Comparison of ENCODE assay signal across 28 cellular contexts in genomic region chr19:939439-939838, GRCh38. TPM values are rescaled to one million over a fixed set of nuclear protein-coding genes. Genes with fewer than 3 reads are reported as not detected.
DNase-seq lines count a peak whose midpoint lies in the region; ATAC-seq, FAIRE-seq and TF ChIP-seq lines count a peak whose summit lies in the region.
"Had no signal": no experiment of that assay in that cellular context is flagged by ENCODE, and none has a peak within 500 bp of the region (broad histone marks: within the 10 kb centered on the region; RNA-seq: fewer than 3 reads in every experiment).

No MANE protein-coding gene starts in this region.

- H3K4me1 ChIP-seq in GM12878 (ENCODE audit: control insufficient read depth, insufficient read depth, low read length): peaks cover 7% of the 10 kb centered on the region

- peak overlapping the region; percentile 79; the same call in 1 of the 2 replicates for H3K4me2 ChIP-seq in GM12878 (ENCODE audit: control insufficient read depth, insufficient read depth)

- POLR2A ChIA-PET in GM12878 (lab: Charles Lee): interaction anchor here (1.3 kb wide), 1 partner anchor 9 kb away, joined by 3 read pairs; no protein-coding TSS in a partner anchor

- no peak for TF ChIP-seq CTCF in natural killer cell (IDR thresholded peaks at IDR 0.05)
- TF ChIP-seq CTCF in GM12878 (IDR thresholded peaks at IDR 0.05 in 2 of 3, conservative IDR thresholded peaks at IDR 0.05 in 1 of 3; ENCODE audit: control insufficient read depth in 2 of 3, extremely low read depth in 1 of 3, insufficient read depth in 1 of 3, low read depth in 3 of 3, low read length in 3 of 3): no peak
- TF ChIP-seq CTCF in type B pancreatic cell (conservative IDR thresholded peaks at IDR 0.05): no peak

- TF ChIP-seq EP300 in GM12878 (IDR thresholded peaks at IDR 0.05; ENCODE audit: borderline replicate concordance in 1 of 2, control insufficient read depth in 1 of 2, low read depth in 2 of 2, low read length in 2 of 2): no peak

- H3K36me3 ChIP-seq in GM12878 (ENCODE audit: control insufficient read depth in 2 of 2, insufficient read depth in 2 of 2, low read length in 1 of 2) (peaks cover 32 to 36% of the 10 kb centered on the region in 2 experiments), H7 (replicated peaks; ENCODE audit: control insufficient read depth, insufficient read depth, low read length) (peaks cover 6% of the 10 kb centered on the region)

- FAIRE-seq in GM12878 (lab: Jason Lieb, UNC): no peak
- FAIRE-seq: colon, urothelium cell line had no signal

- CTCF ChIA-PET in GM12878 (lab: Yijun Ruan, JAX): interaction anchor here (1.2 kb wide), 1 partner anchor 43 kb away, joined by 3 read pairs; no protein-coding TSS in a partner anchor

- TF ChIP-seq POLR2A in GM12878 (IDR thresholded peaks at IDR 0.05; ENCODE audit: low read depth, low read length): no peak

- 89% methylated on average over 22 of the region's 22 CpGs for WGBS in GM12878 (ENCODE audit: insufficient coverage, insufficient replicate concordance, low lambda C conversion rate, missing lambda C conversion rate)

- in situ Hi-C loops in GM12878 (cut with MboI): no loop called here

- ATAC-seq in natural killer cell (no peak), GM12878 (no peak), memory B cell (ENCODE audit: low read depth) (no peak)
- ATAC-seq in natural killer cell treated with Interleukin-12 subunit alpha and Interleukin-12 subunit beta and Interleukin-15 and Interleukin-18, amount 100 ng/mL, for 72 hours: no peak
- ATAC-seq: effector memory CD8-positive, alpha-beta T cell; gastroesophageal sphincter; lower lobe of right lung had no signal

- no peaks in the 10 kb centered on the region for H3K9me3 Mint-ChIP-seq in natural killer cell
- H3K9me3 Mint-ChIP-seq in natural killer cell treated with Interleukin-12 subunit alpha and Interleukin-12 subunit beta and Interleukin-15 and Interleukin-18, amount 100 ng/mL, for 72 hours: peaks cover 3% of the 10 kb centered on the region
- no peaks in the 10 kb centered on the region for H3K9me3 Mint-ChIP-seq in memory B cell
- no peaks in the 10 kb centered on the region for H3K9me3 Mint-ChIP-seq in type B pancreatic cell
- H3K9me3 Mint-ChIP-seq: activated T-helper 2 cell treated with anti-CD3 and anti-CD28 coated beads, Interferon-gamma antibody, Interleukin-2, Interleukin-4, amounts not matched to agents 10 μg/mL and 5 μg/mL and 100 μg/mL, durations not matched to agents 14 hours and 24 hours and 36 hours had no signal

- H3K9ac ChIP-seq in GM12878 (ENCODE audit: control insufficient read depth, insufficient read depth, low read length): no peak overlapping the region

- no peak overlapping the region for H3K4me3 ChIP-seq in GM12878
- no peak overlapping the region for H3K4me3 ChIP-seq in H7 (ENCODE audit: insufficient read depth, low read depth, low read length)
- H3K4me3 ChIP-seq: esophagus squamous epithelium, gastroesophageal sphincter, lower lobe of right lung had no signal

- H3K4me3 Mint-ChIP-seq in natural killer cell (peak overlapping the region; percentile 9), memory B cell (peak overlapping the region; percentile 79), type B pancreatic cell (no peak overlapping the region)
- no peak overlapping the region for H3K4me3 Mint-ChIP-seq in natural killer cell treated with Interleukin-12 subunit alpha and Interleukin-12 subunit beta and Interleukin-15 and Interleukin-18, amount 100 ng/mL, for 72 hours

- SMC1A ChIA-PET in GM12878 (lab: Charles Lee; ENCODE audit: uncharacterized antibody, unreplicated experiment): no interaction called here

- no peaks in the 10 kb centered on the region for H3K27me3 ChIP-seq in GM12878 (replicated peaks in 1 of 2; ENCODE audit: control insufficient read depth in 2 of 2, insufficient read depth in 2 of 2, low read length in 1 of 2)
- no peaks in the 10 kb centered on the region for H3K27me3 ChIP-seq in H7 (ENCODE audit: control insufficient read depth, insufficient read depth, low read length)
- H3K27me3 ChIP-seq: esophagus squamous epithelium, gastroesophageal sphincter had no signal

- RAD21 ChIA-PET in GM12878 (lab: Charles Lee; ENCODE audit: unreplicated experiment): no interaction called here

- no peaks in the 10 kb centered on the region for H3K36me3 Mint-ChIP-seq in natural killer cell
- H3K36me3 Mint-ChIP-seq in natural killer cell treated with Interleukin-12 subunit alpha and Interleukin-12 subunit beta and Interleukin-15 and Interleukin-18, amount 100 ng/mL, for 72 hours: peaks cover 6% of the 10 kb centered on the region
- peaks cover 7% of the 10 kb centered on the region for H3K36me3 Mint-ChIP-seq in memory B cell
- peaks cover 24% of the 10 kb centered on the region for H3K36me3 Mint-ChIP-seq in type B pancreatic cell

- peaks cover 23 to 27% of the 10 kb centered on the region in 2 donors for H3K4me1 Mint-ChIP-seq in natural killer cell
- H3K4me1 Mint-ChIP-seq in natural killer cell treated with Interleukin-12 subunit alpha and Interleukin-12 subunit beta and Interleukin-15 and Interleukin-18, amount 100 ng/mL, for 72 hours (ENCODE audit: low read depth in 2 of 2): peaks cover 21 to 30% of the 10 kb centered on the region in 2 donors
- H3K4me1 Mint-ChIP-seq in memory B cell: peaks cover 24% of the 10 kb centered on the region
- H3K4me1 Mint-ChIP-seq in type B pancreatic cell (ENCODE audit: unreplicated experiment): peaks cover 22% of the 10 kb centered on the region

- peaks cover 4% of the 10 kb centered on the region for H3K9me3 ChIP-seq in GM12878 (replicated peaks; ENCODE audit: control insufficient read depth, insufficient read depth, low read length)
- H3K9me3 ChIP-seq: esophagus squamous epithelium, gastroesophageal sphincter, lower lobe of right lung had no signal

- no TSS peak for BruUV-seq in GM12878 (replicated peaks; lab: Mats Ljungman, UMichigan)

- H3K79me2 ChIP-seq in GM12878 (ENCODE audit: control insufficient read depth, insufficient read depth, low read length): peaks cover 68% of the 10 kb centered on the region

- H4K20me1 ChIP-seq in GM12878 (ENCODE audit: control insufficient read depth, insufficient read depth): no peaks in the 10 kb centered on the region; the same call in 1 of the 2 replicates

- no peak overlapping the region for H3K27ac ChIP-seq in GM12878 (ENCODE audit: control insufficient read depth, insufficient read depth)

- intact Hi-C loops in natural killer cell (cut with micrococcal nuclease): no loop called here
- intact Hi-C loops in GM12878 (cut with micrococcal nuclease; ENCODE audit: unreplicated experiment): no loop called here

- peaks cover 0 to 3% of the 10 kb centered on the region in 2 donors for H3K27me3 Mint-ChIP-seq in natural killer cell (ENCODE audit: low read depth in 2 of 2)
- peaks cover 0 to 2% of the 10 kb centered on the region in 2 donors for H3K27me3 Mint-ChIP-seq in natural killer cell treated with Interleukin-12 subunit alpha and Interleukin-12 subunit beta and Interleukin-15 and Interleukin-18, amount 100 ng/mL, for 72 hours
- no peaks in the 10 kb centered on the region for H3K27me3 Mint-ChIP-seq in memory B cell
- no peaks in the 10 kb centered on the region for H3K27me3 Mint-ChIP-seq in type B pancreatic cell
- H3K27me3 Mint-ChIP-seq: CD4-positive, CD25-positive, alpha-beta regulatory T cell; effector memory CD8-positive, alpha-beta T cell had no signal

- no peak for TF ChIP-seq RAD21 in GM12878 (IDR thresholded peaks at IDR 0.05; ENCODE audit: insufficient read depth, low read depth, low read length)

- no peak overlapping the region for H2AFZ ChIP-seq in GM12878 (ENCODE audit: control insufficient read depth, low read depth, low read length)

- H3K27ac Mint-ChIP-seq in natural killer cell (peak overlapping the region in 1 of 2 donors; percentile 90), memory B cell (peak overlapping the region; percentile 70), type B pancreatic cell (peak overlapping the region; percentile 67)
- peak overlapping the region in 1 of 2 donors; percentile 59 for H3K27ac Mint-ChIP-seq in natural killer cell treated with Interleukin-12 subunit alpha and Interleukin-12 subunit beta and Interleukin-15 and Interleukin-18, amount 100 ng/mL, for 72 hours
- H3K27ac Mint-ChIP-seq: activated T-helper 2 cell treated with anti-CD3 and anti-CD28 coated beads, Interferon-gamma antibody, Interleukin-2, Interleukin-4, amounts not matched to agents 10 μg/mL and 5 μg/mL and 100 μg/mL, durations not matched to agents 14 hours and 24 hours and 36 hours had no signal

- DNase-seq in natural killer cell (no peak), GM12878 (ENCODE audit: low read depth, low spot score) (no peak), memory B cell (ENCODE audit: low spot score in 2 of 2) (no peak), type B pancreatic cell (ENCODE audit: extremely low spot score, unreplicated experiment) (no peak), SK-N-DZ (ENCODE audit: low spot score) (no peak), NCI-H1105 (lab: John Stamatoyannopoulos, UW) (no peak), H7 (no peak)
- DNase-seq in natural killer cell treated with Interleukin-12 subunit alpha and Interleukin-12 subunit beta and Interleukin-15 and Interleukin-18, amount 100 ng/mL, for 72 hours (ENCODE audit: low spot score): no peak
- DNase-seq: activated CD4-positive, alpha-beta T cell treated with anti-CD3 and anti-CD28 coated beads for 48 hours; CD4-positive, CD25-positive, alpha-beta regulatory T cell; effector memory CD8-positive, alpha-beta T cell; esophagus squamous epithelium; KBM-7; lower lobe of right lung; NCI-H1930; NCI-H226; NCI-H774; Right ventricle myocardium superior; stimulated activated CD4-positive, alpha-beta T cell treated with anti-CD3 and anti-CD28 coated beads, Interleukin-15, amount 100 ng/mL, for 24 hours had no signal

RNA-seq across cellular contexts. Expression of gene ARID3A, which starts 13.6 kb away (rescaled TPM):
- total RNA-seq in natural killer cell: 10 to 100 TPM; 15.9 to 24.6 (median 24.2) TPM
- total RNA-seq in natural killer cell treated with Interleukin-12 subunit alpha and Interleukin-12 subunit beta and Interleukin-15 and Interleukin-18, amount 100 ng/mL, for 72 hours: 10 to 100 TPM; 42.8 to 46.1 TPM
- 148 and 152 TPM in 2 replicates for total RNA-seq in GM12878 (2013; cell fraction: nucleolus; rRNA removed)
- total RNA-seq in GM12878 (2014; rRNA removed): 30.2 and 34.2 TPM in 2 replicates
- total RNA-seq in GM12878 (2014; rRNA removed; fragmentation: Illumina TruSeq; extraction: Trizol): 18.3 and 23.6 TPM in 2 replicates
- total RNA-seq in GM12878 (2021): 68.3 and 70.0 TPM in 2 replicates
- 10.8 TPM for polyA plus RNA-seq in GM12878 (2011; ENCODE audit: low read depth)
- polyA plus RNA-seq in GM12878 (2011; rRNA removed): 6.5 and 17.1 TPM in 2 replicates
- polyA plus RNA-seq in GM12878 (2011; cell fraction: cytosol; rRNA removed): 22.9 and 33.7 TPM in 2 replicates
- polyA plus RNA-seq in GM12878 (2011; cell fraction: nucleus; rRNA removed): 52.3 and 76.3 TPM in 2 replicates
- polyA plus RNA-seq in GM12878 (2012): 33.7 and 35.9 TPM in 2 replicates
- 5.7 and 16.3 TPM in 2 replicates for polyA plus RNA-seq in GM12878 (2014; fragmentation: Illumina TruSeq; extraction: Trizol)
- 1 to 10 TPM in 1 of 2 experiments, under 1 TPM in 1; 0.76 to 1.6 TPM for polyA plus RNA-seq in GM12878 (2014; fragmentation: Nextera tagmentation; extraction: Ambion mirVana)
- polyA plus RNA-seq in GM12878 (2014; rRNA removed): 37.0 and 45.1 TPM in 2 replicates
- polyA plus RNA-seq in GM12878 (2016; fragmentation: Nextera tagmentation; extraction: Ambion mirVana): 1 to 10 TPM; 8.9 to 9.6 TPM
- 42.1 and 69.0 TPM in 2 replicates for polyA minus RNA-seq in GM12878 (2011; rRNA and poly(A)+ RNA removed)
- 48.9 and 50.8 TPM in 2 replicates for polyA minus RNA-seq in GM12878 (2011; cell fraction: cytosol; rRNA and poly(A)+ RNA removed)
- polyA minus RNA-seq in GM12878 (2011; cell fraction: nucleus; rRNA and poly(A)+ RNA removed): 33.1 and 53.2 TPM in 2 replicates
- 83.0 and 124 TPM in 2 replicates for total RNA-seq in type B pancreatic cell (ENCODE audit: low replicate concordance)
- 16.7 and 22.3 TPM in 2 replicates for polyA plus RNA-seq in SK-N-DZ (2014; cell fraction: cytosol; rRNA removed)
- polyA plus RNA-seq in SK-N-DZ (2014; cell fraction: nucleus; rRNA removed): 11.9 and 12.9 TPM in 2 replicates
- 85.4 and 92.6 TPM in 2 replicates for total RNA-seq in H7 (2014; rRNA removed; shearing (Covaris generic))

RNA-seq across cellular contexts. Expression of gene KISS1R, which starts 22.3 kb away (rescaled TPM):
- under 1 TPM in 1 of 3 donors, not detected in 2; 0.31 TPM for total RNA-seq in natural killer cell
- total RNA-seq in natural killer cell treated with Interleukin-12 subunit alpha and Interleukin-12 subunit beta and Interleukin-15 and Interleukin-18, amount 100 ng/mL, for 72 hours: 1 to 10 TPM in 1 of 2 donors, not detected in 1; 1.1 TPM
- 16.9 and 18.1 TPM in 2 replicates for total RNA-seq in GM12878 (2013; cell fraction: nucleolus; rRNA removed)
- total RNA-seq in GM12878 (2014; rRNA removed): 0.60 and 2.7 TPM in 2 replicates
- total RNA-seq in GM12878 (2014; rRNA removed; fragmentation: Illumina TruSeq; extraction: Trizol): not detected in 2 replicates
- 1.8 TPM in 2 replicates for total RNA-seq in GM12878 (2021)
- polyA plus RNA-seq in GM12878 (2011; ENCODE audit: low read depth): 0.30 TPM
- polyA plus RNA-seq in GM12878 (2011; rRNA removed): 1.6 and 2.8 TPM in 2 replicates
- polyA plus RNA-seq in GM12878 (2011; cell fraction: cytosol; rRNA removed): 2.7 and 4.7 TPM in 2 replicates
- polyA plus RNA-seq in GM12878 (2011; cell fraction: nucleus; rRNA removed): 19.3 and 20.1 TPM in 2 replicates
- polyA plus RNA-seq in GM12878 (2012): 1.9 and 2.3 TPM in 2 replicates
- not detected in 2 replicates for polyA plus RNA-seq in GM12878 (2014; fragmentation: Illumina TruSeq; extraction: Trizol)
- under 1 TPM in 1 of 2 experiments, not detected in 1; 0.13 TPM for polyA plus RNA-seq in GM12878 (2014; fragmentation: Nextera tagmentation; extraction: Ambion mirVana)
- polyA plus RNA-seq in GM12878 (2014; rRNA removed): 0.83 and 2.1 TPM in 2 replicates
- 1 to 10 TPM in 1 of 2 experiments, under 1 TPM in 1; 0.14 to 1.4 TPM for polyA plus RNA-seq in GM12878 (2016; fragmentation: Nextera tagmentation; extraction: Ambion mirVana)
- 0.29 and 1.3 TPM in 2 replicates for polyA minus RNA-seq in GM12878 (2011; rRNA and poly(A)+ RNA removed)
- 1.9 and 2.8 TPM in 2 replicates for polyA minus RNA-seq in GM12878 (2011; cell fraction: cytosol; rRNA and poly(A)+ RNA removed)
- polyA minus RNA-seq in GM12878 (2011; cell fraction: nucleus; rRNA and poly(A)+ RNA removed): 1.7 and 3.2 TPM in 2 replicates
- total RNA-seq in type B pancreatic cell (ENCODE audit: low replicate concordance): 1.2 and 2.2 TPM in 2 replicates
- 7.3 and 7.5 TPM in 2 replicates for polyA plus RNA-seq in SK-N-DZ (2014; cell fraction: cytosol; rRNA removed)
- 47.3 and 64.7 TPM in 2 replicates for polyA plus RNA-seq in SK-N-DZ (2014; cell fraction: nucleus; rRNA removed)
- total RNA-seq in H7 (2014; rRNA removed; shearing (Covaris generic)): 0.67 and 1.4 TPM in 2 replicates
- total RNA-seq: A673, gastroesophageal sphincter, lower lobe of right lung, OCI-LY7, osteoblast, Right ventricle myocardium superior, sciatic nerve had no signal

RNA-seq across cellular contexts. Expression of gene R3HDM4, which starts 26.4 kb away (rescaled TPM):
- total RNA-seq in natural killer cell (100 to 1,000 TPM in 1 of 3 donors, 10 to 100 TPM in 2; 88.7 to 106 (median 97.8) TPM), GM12878 (2014; rRNA removed) (24.3 and 28.1 TPM in 2 replicates), GM12878 (2014; rRNA removed; fragmentation: Illumina TruSeq; extraction: Trizol) (18.2 and 19.6 TPM in 2 replicates), GM12878 (2021) (51.6 and 54.5 TPM in 2 replicates), type B pancreatic cell (ENCODE audit: low replicate concordance) (48.8 and 56.7 TPM in 2 replicates)
- 10 to 100 TPM; 48.4 to 68.3 TPM for total RNA-seq in natural killer cell treated with Interleukin-12 subunit alpha and Interleukin-12 subunit beta and Interleukin-15 and Interleukin-18, amount 100 ng/mL, for 72 hours
- total RNA-seq in GM12878 (2013; cell fraction: nucleolus; rRNA removed): 17.9 and 20.1 TPM in 2 replicates
- 14.1 TPM for polyA plus RNA-seq in GM12878 (2011; ENCODE audit: low read depth)
- polyA plus RNA-seq in GM12878 (2011; rRNA removed) (12.1 and 26.1 TPM in 2 replicates), GM12878 (2014; fragmentation: Illumina TruSeq; extraction: Trizol) (16.4 and 27.2 TPM in 2 replicates), GM12878 (2014; fragmentation: Nextera tagmentation; extraction: Ambion mirVana) (1 to 10 TPM; 1.3 to 4.2 TPM), GM12878 (2014; rRNA removed) (65.8 and 78.8 TPM in 2 replicates), GM12878 (2016; fragmentation: Nextera tagmentation; extraction: Ambion mirVana) (10 to 100 TPM; 36.0 to 44.0 TPM)
- 43.8 and 54.5 TPM in 2 replicates for polyA plus RNA-seq in GM12878 (2011; cell fraction: cytosol; rRNA removed)
- 41.0 and 44.6 TPM in 2 replicates for polyA plus RNA-seq in GM12878 (2011; cell fraction: nucleus; rRNA removed)
- 39.6 and 50.1 TPM in 2 replicates for polyA plus RNA-seq in GM12878 (2012)
- 8.9 and 20.7 TPM in 2 replicates for polyA minus RNA-seq in GM12878 (2011; rRNA and poly(A)+ RNA removed)
- 11.9 and 12.1 TPM in 2 replicates for polyA minus RNA-seq in GM12878 (2011; cell fraction: cytosol; rRNA and poly(A)+ RNA removed)
- polyA minus RNA-seq in GM12878 (2011; cell fraction: nucleus; rRNA and poly(A)+ RNA removed): 4.8 and 6.7 TPM in 2 replicates
- polyA plus RNA-seq in SK-N-DZ (2014; cell fraction: cytosol; rRNA removed): 35.9 and 42.5 TPM in 2 replicates
- 49.3 and 61.5 TPM in 2 replicates for polyA plus RNA-seq in SK-N-DZ (2014; cell fraction: nucleus; rRNA removed)
- total RNA-seq in H7 (2014; rRNA removed; shearing (Covaris generic)): 47.5 and 49.9 TPM in 2 replicates

RNA-seq across cellular contexts. Expression of gene WDR18, which starts 44.7 kb away (rescaled TPM):
- total RNA-seq in natural killer cell (10 to 100 TPM; 17.5 to 25.4 (median 22.7) TPM), GM12878 (2014; rRNA removed) (85.0 and 97.5 TPM in 2 replicates), GM12878 (2014; rRNA removed; fragmentation: Illumina TruSeq; extraction: Trizol) (13.6 and 16.5 TPM in 2 replicates), GM12878 (2021) (92.1 and 97.3 TPM in 2 replicates), type B pancreatic cell (ENCODE audit: low replicate concordance) (59.5 and 65.4 TPM in 2 replicates)
- 100 to 1,000 TPM in 1 of 2 donors, 10 to 100 TPM in 1; 57.8 to 106 TPM for total RNA-seq in natural killer cell treated with Interleukin-12 subunit alpha and Interleukin-12 subunit beta and Interleukin-15 and Interleukin-18, amount 100 ng/mL, for 72 hours
- total RNA-seq in GM12878 (2013; cell fraction: nucleolus; rRNA removed): 32.4 and 34.2 TPM in 2 replicates
- 15.8 TPM for polyA plus RNA-seq in GM12878 (2011; ENCODE audit: low read depth)
- polyA plus RNA-seq in GM12878 (2011; rRNA removed) (7.5 and 27.3 TPM in 2 replicates), GM12878 (2014; fragmentation: Illumina TruSeq; extraction: Trizol) (4.5 and 8.8 TPM in 2 replicates), GM12878 (2014; fragmentation: Nextera tagmentation; extraction: Ambion mirVana) (1 to 10 TPM; 3.0 to 3.3 TPM), GM12878 (2014; rRNA removed) (106 and 131 TPM in 2 replicates), GM12878 (2016; fragmentation: Nextera tagmentation; extraction: Ambion mirVana) (100 to 1,000 TPM; 192 to 206 TPM)
- polyA plus RNA-seq in GM12878 (2011; cell fraction: cytosol; rRNA removed): 48.8 and 85.0 TPM in 2 replicates
- 165 and 192 TPM in 2 replicates for polyA plus RNA-seq in GM12878 (2011; cell fraction: nucleus; rRNA removed)
- 49.6 and 54.3 TPM in 2 replicates for polyA plus RNA-seq in GM12878 (2012)
- polyA minus RNA-seq in GM12878 (2011; rRNA and poly(A)+ RNA removed): 22.5 and 45.0 TPM in 2 replicates
- 36.3 and 42.0 TPM in 2 replicates for polyA minus RNA-seq in GM12878 (2011; cell fraction: cytosol; rRNA and poly(A)+ RNA removed)
- 27.1 and 39.9 TPM in 2 replicates for polyA minus RNA-seq in GM12878 (2011; cell fraction: nucleus; rRNA and poly(A)+ RNA removed)
- polyA plus RNA-seq in SK-N-DZ (2014; cell fraction: cytosol; rRNA removed): 89.6 and 99.6 TPM in 2 replicates
- polyA plus RNA-seq in SK-N-DZ (2014; cell fraction: nucleus; rRNA removed): 270 and 296 TPM in 2 replicates
- total RNA-seq in H7 (2014; rRNA removed; shearing (Covaris generic)): 107 and 140 TPM in 2 replicates

RNA-seq across cellular contexts. Expression of gene RNU6-9, which starts 46.2 kb away (rescaled TPM):
- total RNA-seq in natural killer cell (not detected), GM12878 (2014; rRNA removed) (not detected in 2 replicates), GM12878 (2014; rRNA removed; fragmentation: Illumina TruSeq; extraction: Trizol) (not detected in 2 replicates), GM12878 (2021) (not detected in 2 replicates), type B pancreatic cell (ENCODE audit: low replicate concordance) (not detected in 2 replicates)
- not detected for total RNA-seq in natural killer cell treated with Interleukin-12 subunit alpha and Interleukin-12 subunit beta and Interleukin-15 and Interleukin-18, amount 100 ng/mL, for 72 hours
- total RNA-seq in GM12878 (2013; cell fraction: nucleolus; rRNA removed): not detected in 2 replicates
- not detected for polyA plus RNA-seq in GM12878 (2011; ENCODE audit: low read depth)
- polyA plus RNA-seq in GM12878 (2011; rRNA removed) (not detected in 2 replicates), GM12878 (2014; fragmentation: Illumina TruSeq; extraction: Trizol) (not detected in 2 replicates), GM12878 (2014; fragmentation: Nextera tagmentation; extraction: Ambion mirVana) (not detected), GM12878 (2014; rRNA removed) (not detected in 2 replicates), GM12878 (2016; fragmentation: Nextera tagmentation; extraction: Ambion mirVana) (not detected)
- polyA plus RNA-seq in GM12878 (2011; cell fraction: cytosol; rRNA removed): not detected in 2 replicates
- polyA plus RNA-seq in GM12878 (2011; cell fraction: nucleus; rRNA removed): not detected in 2 replicates
- polyA plus RNA-seq in GM12878 (2012): not detected in 2 replicates
- polyA minus RNA-seq in GM12878 (2011; rRNA and poly(A)+ RNA removed): 1,322 TPM in 1 of 2 replicates, not detected in the other
- polyA minus RNA-seq in GM12878 (2011; cell fraction: cytosol; rRNA and poly(A)+ RNA removed): not detected in 2 replicates
- polyA minus RNA-seq in GM12878 (2011; cell fraction: nucleus; rRNA and poly(A)+ RNA removed): under 0.01 TPM in 1 of 2 replicates, not detected in the other
- polyA plus RNA-seq in SK-N-DZ (2014; cell fraction: cytosol; rRNA removed): not detected in 2 replicates
- not detected in 2 replicates for polyA plus RNA-seq in SK-N-DZ (2014; cell fraction: nucleus; rRNA removed)
- not detected in 2 replicates for total RNA-seq in H7 (2014; rRNA removed; shearing (Covaris generic))
- total RNA-seq: A673; activated T-helper 2 cell treated with anti-CD3 and anti-CD28 coated beads, Interferon-gamma antibody, Interleukin-2, Interleukin-4, amounts not matched to agents 10 μg/mL and 5 μg/mL and 100 μg/mL, durations not matched to agents 14 hours and 24 hours and 36 hours; CD4-positive, CD25-positive, alpha-beta regulatory T cell; esophagus squamous epithelium; gastroesophageal sphincter; kidney epithelial cell; lower lobe of right lung; OCI-LY7; osteoblast; Right ventricle myocardium superior; sciatic nerve had no signal
- polyA plus RNA-seq: CD4-positive, CD25-positive, alpha-beta regulatory T cell had no signal

Comparison
In these comparisons a context has a peak if more than half of its experiments do, and no peak if none do; other contexts are left out.
1. H3K4me3 Mint-ChIP-seq: peak in natural killer cell (single experiment) and memory B cell (single experiment); none in natural killer cell treated with Interleukin-12 subunit alpha and Interleukin-12 subunit beta and Interleukin-15 and Interleukin-18, amount 100 ng/mL, for 72 hours (single experiment) and type B pancreatic cell (single experiment).